ENCODE assay signal across 8 cellular contexts in genomic region chr6:2988076-2988425, GRCh38. TPM values are rescaled to one million over a fixed set of nuclear protein-coding genes. Genes with fewer than 3 reads are reported as not detected.
DNase-seq lines count a peak whose midpoint lies in the region; ATAC-seq and TF ChIP-seq lines count a peak whose summit lies in the region.

No MANE protein-coding gene starts in this region.

- H3K27ac ChIP-seq in left lung: peak overlapping the region; percentile 99 to 100
- H3K27ac ChIP-seq in tibial artery: peak overlapping the region; percentile 95 to 97

- no peak for ATAC-seq in activated T-cell treated with anti-CD3 and anti-CD28 coated beads, Interleukin-2, amount 50 U/mL, for 4 hours
- ATAC-seq in activated naive CD8-positive, alpha-beta T cell treated with anti-CD3 and anti-CD28 coated beads, Interleukin-2, amount 50 U/mL, for 24 hours: no peak
- no peak for ATAC-seq in left lung
- no peak for ATAC-seq in HG03469 (IDR thresholded peaks at IDR 0.05; ENCODE audit: unreplicated experiment)
- no peak for ATAC-seq in HG02884 (IDR thresholded peaks at IDR 0.05; ENCODE audit: unreplicated experiment)

- H3K4me3 Mint-ChIP-seq in activated T-cell treated with anti-CD3 and anti-CD28 coated beads, Interleukin-2, amount 50 U/mL, for 4 hours: peak overlapping the region; percentile 86
- H3K4me3 Mint-ChIP-seq in activated naive CD8-positive, alpha-beta T cell treated with anti-CD3 and anti-CD28 coated beads, Interleukin-2, amount 50 U/mL, for 24 hours: peak overlapping the region; percentile 92

- H3K4me3 ChIP-seq in left lung: peak overlapping the region; percentile 86 to 92
- peak overlapping the region; percentile 82 to 92 for H3K4me3 ChIP-seq in tibial artery

- H3K36me3 ChIP-seq in left lung: no peaks in the 10 kb centered on the region
- H3K36me3 ChIP-seq in tibial artery: no peaks in the 10 kb centered on the region

- H3K9me3 Mint-ChIP-seq in activated T-cell treated with anti-CD3 and anti-CD28 coated beads, Interleukin-2, amount 50 U/mL, for 4 hours: no peaks in the 10 kb centered on the region
- no peaks in the 10 kb centered on the region for H3K9me3 Mint-ChIP-seq in activated naive CD8-positive, alpha-beta T cell treated with anti-CD3 and anti-CD28 coated beads, Interleukin-2, amount 50 U/mL, for 24 hours

- H3K27me3 Mint-ChIP-seq in activated T-cell treated with anti-CD3 and anti-CD28 coated beads, Interleukin-2, amount 50 U/mL, for 4 hours (ENCODE audit: low read depth): no peaks in the 10 kb centered on the region
- no peaks in the 10 kb centered on the region for H3K27me3 Mint-ChIP-seq in activated naive CD8-positive, alpha-beta T cell treated with anti-CD3 and anti-CD28 coated beads, Interleukin-2, amount 50 U/mL, for 24 hours

- DNase-seq in activated T-cell treated with anti-CD3 and anti-CD28 coated beads, Interleukin-2, amount 50 U/mL, for 4 hours: no peak
- no peak for DNase-seq in activated T-cell treated with anti-CD3 and anti-CD28 coated beads, Interleukin-2, amount 50 U/mL, for 48 hours
- no peak for DNase-seq in activated naive CD8-positive, alpha-beta T cell treated with anti-CD3 and anti-CD28 coated beads, Interleukin-2, amount 50 U/mL, for 24 hours
- DNase-seq in left lung (no peak), tibial artery (no peak), LoVo (ENCODE audit: low spot score) (no peak)

- H3K4me1 Mint-ChIP-seq in activated T-cell treated with anti-CD3 and anti-CD28 coated beads, Interleukin-2, amount 50 U/mL, for 4 hours (ENCODE audit: low read depth): peaks cover 23% of the 10 kb centered on the region
- peaks cover 28% of the 10 kb centered on the region for H3K4me1 Mint-ChIP-seq in activated naive CD8-positive, alpha-beta T cell treated with anti-CD3 and anti-CD28 coated beads, Interleukin-2, amount 50 U/mL, for 24 hours

- H3K27me3 ChIP-seq in left lung (no peaks in the 10 kb centered on the region), tibial artery (no peaks in the 10 kb centered on the region)

- intact Hi-C loops in left lung (cut with DNase I): no loop called here
- intact Hi-C loops in tibial artery (cut with DNase I; ENCODE audit: low total_unique reads): loop anchor here (2.0 to 5.0 kb wide), 2 partner anchors 35 to 146 kb away; partner anchors contain the start of gene SERPINB1

- H3K9me3 ChIP-seq in left lung (no peaks in the 10 kb centered on the region), tibial artery (no peaks in the 10 kb centered on the region)

- TF ChIP-seq CTCF in left lung (IDR thresholded peaks at IDR 0.05) (no peak), tibial artery (IDR thresholded peaks at IDR 0.05) (no peak)

- peak overlapping the region; percentile 86 for H3K27ac Mint-ChIP-seq in activated naive CD8-positive, alpha-beta T cell treated with anti-CD3 and anti-CD28 coated beads, Interleukin-2, amount 50 U/mL, for 24 hours

- no peaks in the 10 kb centered on the region for H3K36me3 Mint-ChIP-seq in activated T-cell treated with anti-CD3 and anti-CD28 coated beads, Interleukin-2, amount 50 U/mL, for 4 hours (ENCODE audit: insufficient read depth)
- peaks cover 2% of the 10 kb centered on the region for H3K36me3 Mint-ChIP-seq in activated naive CD8-positive, alpha-beta T cell treated with anti-CD3 and anti-CD28 coated beads, Interleukin-2, amount 50 U/mL, for 24 hours (ENCODE audit: low read depth)

- H3K4me1 ChIP-seq in left lung: peaks cover 6 to 34% of the 10 kb centered on the region in 2 donors
- H3K4me1 ChIP-seq in tibial artery: peaks cover 0 to 30% (median 19%) of the 10 kb centered on the region in 4 donors

RNA-seq across cellular contexts. Expression of gene NQO2, which starts 11.6 kb away (rescaled TPM):
- total RNA-seq in activated T-cell treated with anti-CD3 and anti-CD28 coated beads, Interleukin-2, amount 50 U/mL, for 4 hours: 10 to 100 TPM; 35.5 to 41.8 (median 38.4) TPM
- total RNA-seq in left lung: 10 to 100 TPM; 22.0 to 55.8 TPM

RNA-seq across cellular contexts. Expression of gene SERPINB6, which starts 16.7 kb away (rescaled TPM):
- 10 to 100 TPM; 14.9 to 15.9 (median 15.3) TPM for total RNA-seq in activated T-cell treated with anti-CD3 and anti-CD28 coated beads, Interleukin-2, amount 50 U/mL, for 4 hours
- total RNA-seq in left lung: 100 to 1,000 TPM in 1 of 2 donors, 10 to 100 TPM in 1; 99.3 to 134 TPM

Comparison
In these comparisons a context has a peak if more than half of its experiments do, and no peak if none do; other contexts are left out.
1. RNA of gene SERPINB6, which starts 16.7 kb away (total RNA-seq): 99.3 to 134 TPM in left lung; 14.9 to 15.9 TPM in activated T-cell treated with anti-CD3 and anti-CD28 coated beads, Interleukin-2, amount 50 U/mL, for 4 hours; every median in the first group is over 4 times any median in the second.